Comparison of ENCODE assay signal across 1 cellular context in genomic region chr2:118846667-118847446, GRCh38.
TF ChIP-seq lines count a peak whose summit lies in the region.

No MANE protein-coding gene starts in this region.

TF ChIP-seq in WTC11, 78 proteins besides CTCF, POLR2A, EP300 and RAD21 (continued from another document):
- TF ChIP-seq ZNF512 (CRISPR knock-in tag; IDR thresholded peaks at IDR 0.05; ENCODE audit: borderline replicate concordance) = no peak
- no peak for TF ChIP-seq CDX4 (CRISPR knock-in tag; IDR thresholded peaks at IDR 0.05; ENCODE audit: borderline replicate concordance)
- TF ChIP-seq E2F1 (CRISPR knock-in tag; IDR thresholded peaks at IDR 0.05) = no peak
- TF ChIP-seq FOXK1 (CRISPR knock-in tag; IDR thresholded peaks at IDR 0.05) = no peak
- no peak for TF ChIP-seq ZBTB21 (CRISPR knock-in tag; IDR thresholded peaks at IDR 0.05; ENCODE audit: borderline replicate concordance)
- TF ChIP-seq IRF2 (CRISPR knock-in tag; IDR thresholded peaks at IDR 0.05; ENCODE audit: borderline replicate concordance, low read depth) = no peak
- no peak for TF ChIP-seq TCF7 (CRISPR knock-in tag; IDR thresholded peaks at IDR 0.05; ENCODE audit: low read depth)
- TF ChIP-seq E2F4 (CRISPR knock-in tag; IDR thresholded peaks at IDR 0.05; ENCODE audit: borderline replicate concordance, low read depth) = no peak
